Comparison of ENCODE assay signal across 1 cellular context in genomic region chr17:48604770-48605329, GRCh38.
A peak's percentile ranks its signal among the peaks of the same experiment; 100 is the strongest.
TF ChIP-seq lines count a peak whose summit lies in the region.

TSS of gene HOXB6 (minus strand) at chr17:48604986. CDS start at chr17:48598150, 6,836 bp downstream.

TF ChIP-seq in K562, 482 proteins besides CTCF, POLR2A, EP300 and RAD21 (continued from another document and continues in another):
- no peak for TF ChIP-seq ZNF3 (CRISPR knock-in tag; IDR thresholded peaks at IDR 0.05)
- TF ChIP-seq TFAM (CRISPR knock-in tag; conservative IDR thresholded peaks at IDR 0.05), result no peak
- TF ChIP-seq, protein P1, sequence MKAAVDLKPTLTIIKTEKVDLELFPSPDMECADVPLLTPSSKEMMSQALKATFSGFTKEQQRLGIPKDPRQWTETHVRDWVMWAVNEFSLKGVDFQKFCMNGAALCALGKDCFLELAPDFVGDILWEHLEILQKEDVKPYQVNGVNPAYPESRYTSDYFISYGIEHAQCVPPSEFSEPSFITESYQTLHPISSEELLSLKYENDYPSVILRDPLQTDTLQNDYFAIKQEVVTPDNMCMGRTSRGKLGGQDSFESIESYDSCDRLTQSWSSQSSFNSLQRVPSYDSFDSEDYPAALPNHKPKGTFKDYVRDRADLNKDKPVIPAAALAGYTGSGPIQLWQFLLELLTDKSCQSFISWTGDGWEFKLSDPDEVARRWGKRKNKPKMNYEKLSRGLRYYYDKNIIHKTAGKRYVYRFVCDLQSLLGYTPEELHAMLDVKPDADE (conservative IDR thresholded peaks at IDR 0.05; ENCODE audit: control insufficient read depth, low read depth, low read length), result no peak
- TF ChIP-seq SMARCC2 (IDR thresholded peaks at IDR 0.05; ENCODE audit: low read depth), result no peak
- TF ChIP-seq, protein P2, sequence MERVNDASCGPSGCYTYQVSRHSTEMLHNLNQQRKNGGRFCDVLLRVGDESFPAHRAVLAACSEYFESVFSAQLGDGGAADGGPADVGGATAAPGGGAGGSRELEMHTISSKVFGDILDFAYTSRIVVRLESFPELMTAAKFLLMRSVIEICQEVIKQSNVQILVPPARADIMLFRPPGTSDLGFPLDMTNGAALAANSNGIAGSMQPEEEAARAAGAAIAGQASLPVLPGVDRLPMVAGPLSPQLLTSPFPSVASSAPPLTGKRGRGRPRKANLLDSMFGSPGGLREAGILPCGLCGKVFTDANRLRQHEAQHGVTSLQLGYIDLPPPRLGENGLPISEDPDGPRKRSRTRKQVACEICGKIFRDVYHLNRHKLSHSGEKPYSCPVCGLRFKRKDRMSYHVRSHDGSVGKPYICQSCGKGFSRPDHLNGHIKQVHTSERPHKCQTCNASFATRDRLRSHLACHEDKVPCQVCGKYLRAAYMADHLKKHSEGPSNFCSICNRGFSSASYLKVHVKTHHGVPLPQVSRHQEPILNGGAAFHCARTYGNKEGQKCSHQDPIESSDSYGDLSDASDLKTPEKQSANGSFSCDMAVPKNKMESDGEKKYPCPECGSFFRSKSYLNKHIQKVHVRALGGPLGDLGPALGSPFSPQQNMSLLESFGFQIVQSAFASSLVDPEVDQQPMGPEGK (CRISPR knock-in tag; IDR thresholded peaks at IDR 0.05; ENCODE audit: borderline replicate concordance), result no peak
- 0 out of 2 replicates have a peak, but pooled peaks have one; percentile 52 for TF ChIP-seq TAF7 (tag; IDR thresholded peaks at IDR 0.05)
- peak; percentile 63; the same call in 1 of the 2 replicates for TF ChIP-seq SUPT5H (IDR thresholded peaks at IDR 0.05)
- no peak for TF ChIP-seq MEF2A (IDR thresholded peaks at IDR 0.05; ENCODE audit: control insufficient read depth, low read depth, low read length)
- no peak for TF ChIP-seq ERF (CRISPR knock-in tag; IDR thresholded peaks at IDR 0.05)
- no peak for TF ChIP-seq ZNF41 (CRISPR knock-in tag; conservative IDR thresholded peaks at IDR 0.05)
- TF ChIP-seq THRB (CRISPR knock-in tag; conservative IDR thresholded peaks at IDR 0.05), result no peak
- no peak for TF ChIP-seq GATA2 (CRISPR knock-in tag; IDR thresholded peaks at IDR 0.05)
- no peak for TF ChIP-seq PHF21A (IDR thresholded peaks at IDR 0.05; ENCODE audit: borderline replicate concordance, low read depth)
- no peak for TF ChIP-seq TAF15 (IDR thresholded peaks at IDR 0.05; ENCODE audit: low read depth, low read length)
- no peak for TF ChIP-seq HDAC3 (IDR thresholded peaks at IDR 0.05; ENCODE audit: borderline replicate concordance, partially characterized antibody)
- TF ChIP-seq TAF1 (IDR thresholded peaks at IDR 0.05; ENCODE audit: control insufficient read depth, extremely low read depth, insufficient read depth, low read length, severe bottlenecking), result peak; percentile 63
- TF ChIP-seq MCM5 (IDR thresholded peaks at IDR 0.05; ENCODE audit: low read depth), result no peak
- TF ChIP-seq KDM5B (IDR thresholded peaks at IDR 0.05; ENCODE audit: insufficient replicate concordance, low read depth, low read length), result peak; percentile 66
- 0 out of 2 replicates have a peak, but pooled peaks have one; percentile 7 for TF ChIP-seq CXXC5 (CRISPR knock-in tag; IDR thresholded peaks at IDR 0.05)
- no peak for TF ChIP-seq MYNN (IDR thresholded peaks at IDR 0.05)
- no peak for TF ChIP-seq MYNN (CRISPR knock-in tag; IDR thresholded peaks at IDR 0.05)
- no peak for TF ChIP-seq ZKSCAN8 (CRISPR knock-in tag; IDR thresholded peaks at IDR 0.05)
- no peak for TF ChIP-seq FOSL1 (tag; conservative IDR thresholded peaks at IDR 0.05)
- TF ChIP-seq RFX5 (IDR thresholded peaks at IDR 0.05; ENCODE audit: low read depth, low read length), result no peak
- TF ChIP-seq ATF4 (CRISPR knock-in tag; IDR thresholded peaks at IDR 0.05), result no peak
- no peak for TF ChIP-seq NONO (IDR thresholded peaks at IDR 0.05; ENCODE audit: low read depth in 2 of 2, low read length in 1 of 2)
- no peak for TF ChIP-seq CGGBP1 (CRISPR knock-in tag; IDR thresholded peaks at IDR 0.05)
- TF ChIP-seq CHD7 (IDR thresholded peaks at IDR 0.05; ENCODE audit: low read depth, low read length), result no peak
- no peak for TF ChIP-seq E2F3 (CRISPR knock-in tag; IDR thresholded peaks at IDR 0.05)
- TF ChIP-seq CBX3 (IDR thresholded peaks at IDR 0.05; ENCODE audit: borderline replicate concordance in 1 of 2, low read length in 2 of 2), result no peak
- peak; percentile 44 for TF ChIP-seq TAF9B (IDR thresholded peaks at IDR 0.05; ENCODE audit: partially characterized antibody)
- no peak for TF ChIP-seq E2F1 (CRISPR knock-in tag; IDR thresholded peaks at IDR 0.05)
- TF ChIP-seq ARID1B (IDR thresholded peaks at IDR 0.05), result no peak
- TF ChIP-seq MTA1 (IDR thresholded peaks at IDR 0.05; ENCODE audit: borderline replicate concordance), result no peak
- 0 out of 4 replicates have a peak, but pooled peaks of 1 of the 2 experiments have one; percentile 34 for TF ChIP-seq HDAC1 (IDR thresholded peaks at IDR 0.05)
- TF ChIP-seq, protein P3, sequence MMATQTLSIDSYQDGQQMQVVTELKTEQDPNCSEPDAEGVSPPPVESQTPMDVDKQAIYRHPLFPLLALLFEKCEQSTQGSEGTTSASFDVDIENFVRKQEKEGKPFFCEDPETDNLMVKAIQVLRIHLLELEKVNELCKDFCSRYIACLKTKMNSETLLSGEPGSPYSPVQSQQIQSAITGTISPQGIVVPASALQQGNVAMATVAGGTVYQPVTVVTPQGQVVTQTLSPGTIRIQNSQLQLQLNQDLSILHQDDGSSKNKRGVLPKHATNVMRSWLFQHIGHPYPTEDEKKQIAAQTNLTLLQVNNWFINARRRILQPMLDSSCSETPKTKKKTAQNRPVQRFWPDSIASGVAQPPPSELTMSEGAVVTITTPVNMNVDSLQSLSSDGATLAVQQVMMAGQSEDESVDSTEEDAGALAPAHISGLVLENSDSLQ (IDR thresholded peaks at IDR 0.05), result no peak
- no peak for TF ChIP-seq ELK1 (CRISPR knock-in tag; IDR thresholded peaks at IDR 0.05)
- no peak for TF ChIP-seq RFX7 (CRISPR knock-in tag; IDR thresholded peaks at IDR 0.05)
- peak in 1 of 2 experiments; percentile 55; a peak in 1 of 4 replicates for TF ChIP-seq FOXK2 (conservative IDR thresholded peaks at IDR 0.05 in 1 of 2, IDR thresholded peaks at IDR 0.05 in 1 of 2; ENCODE audit: low read depth in 2 of 2)
- TF ChIP-seq THRAP3 (IDR thresholded peaks at IDR 0.05; ENCODE audit: borderline replicate concordance), result no peak
- no peak for TF ChIP-seq HMGN3 (IDR thresholded peaks at IDR 0.05; ENCODE audit: borderline replicate concordance, extremely low read depth, insufficient read length, low read depth, low read length)
